ENCODE assay signal across 1 cellular context in genomic region chr10:49197171-49197570, GRCh38.
TF ChIP-seq lines count a peak whose summit lies in the region.

No MANE protein-coding gene starts in this region.

TF ChIP-seq in H1, 55 proteins besides CTCF, POLR2A, EP300 and RAD21 (continued from another document):
- TF ChIP-seq ATF2 (IDR thresholded peaks at IDR 0.05; ENCODE audit: low read length) (no peak), USF2 (IDR thresholded peaks at IDR 0.05; ENCODE audit: low read length) (no peak), TEAD4 (IDR thresholded peaks at IDR 0.05; ENCODE audit: low read depth, low read length) (no peak), FOSL1 (IDR thresholded peaks at IDR 0.05; ENCODE audit: insufficient read depth, low read depth, low read length) (no peak), CBX5 (IDR thresholded peaks at IDR 0.05; ENCODE audit: low read depth, low read length) (no peak), TCF12 (IDR thresholded peaks at IDR 0.05; ENCODE audit: low read depth, low read length) (no peak), MAX (IDR thresholded peaks at IDR 0.05) (no peak), POU5F1 (IDR thresholded peaks at IDR 0.05; ENCODE audit: low read depth, low read length) (no peak), KDM1A (IDR thresholded peaks at IDR 0.05; ENCODE audit: borderline replicate concordance, low read length) (no peak), CHD1 (IDR thresholded peaks at IDR 0.05; ENCODE audit: low read depth, low read length) (no peak)
